In the genomic region with DNA sequence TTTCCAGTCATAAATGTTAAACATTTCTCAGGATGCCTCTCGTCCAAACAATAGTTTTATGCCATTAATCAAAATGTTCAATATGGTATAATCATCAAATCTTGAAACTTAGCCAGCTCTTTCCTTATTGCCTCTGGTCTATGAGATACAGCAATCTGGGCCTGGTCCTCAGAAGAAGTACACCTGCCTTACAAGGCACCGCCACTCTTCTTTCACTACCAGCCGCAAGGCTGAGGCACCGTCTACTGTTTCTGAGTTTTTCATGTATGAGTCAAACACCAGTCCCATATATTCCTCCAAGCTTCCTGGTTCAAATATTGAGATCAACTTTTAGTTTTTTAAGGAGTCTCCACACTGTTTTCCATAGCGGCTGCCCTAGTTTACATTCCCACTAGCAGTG, we compare ENCODE assay signal across 31 cellular contexts.
"Had no signal": no experiment of that assay in that cellular context is flagged by ENCODE, and none has a peak within 500 bp of the region (broad histone marks: within the 10 kb centered on the region; RNA-seq: fewer than 3 reads in every experiment).

No MANE protein-coding gene starts in this region.

- H3K36me3 ChIP-seq: ascending aorta, cardiac muscle cell had no signal

- H3K27me3 ChIP-seq: ascending aorta, cardiac muscle cell had no signal

- H3K4me1 ChIP-seq: ascending aorta had no signal

- H3K9me3 ChIP-seq: ascending aorta had no signal

- H3K4me3 ChIP-seq: ascending aorta, cardiac muscle cell had no signal

- ATAC-seq: activated CD4-positive, alpha-beta T cell treated with anti-CD3 and anti-CD28 coated beads for 36 hours; activated CD8-positive, alpha-beta memory T cell treated with anti-CD3 and anti-CD28 coated beads, Interleukin-2, amount 10 ng/mL, durations not matched to agents 7 days and 5 days; activated CD8-positive, alpha-beta T cell treated with anti-CD3 and anti-CD28 coated beads, Interleukin-2, amount 10 ng/mL, durations not matched to agents 7 days and 5 days; activated naive CD8-positive, alpha-beta T cell treated with anti-CD3 and anti-CD28 coated beads, Interleukin-2, amount 50 U/mL, for 24 hours had no signal

- H3K27ac ChIP-seq: ascending aorta, cardiac muscle cell, VCaP had no signal

- FAIRE-seq: bronchial epithelial cell, TTC549 had no signal

- DNase-seq: activated B cell treated with CpG ODN at 0.5 μM for 24 hours; activated CD4-positive, alpha-beta memory T cell treated with anti-CD3 and anti-CD28 coated beads, Interleukin-2, amount 10 ng/mL, durations not matched to agents 7 days and 5 days; activated CD4-positive, alpha-beta T cell treated with anti-CD3 and anti-CD28 coated beads for 36 hours; activated CD4-positive, alpha-beta T cell treated with anti-CD3 and anti-CD28 coated beads for 48 hours; activated CD4-positive, alpha-beta T cell treated with anti-CD3 and anti-CD28 coated beads, Interleukin-2, amount 10 ng/mL, durations not matched to agents 7 days and 5 days; activated CD4-positive, alpha-beta T cell treated with anti-CD3 and anti-CD28 coated beads, Interleukin-2, amount 50 U/mL, for 48 hours; activated CD4-positive, CD25-positive, alpha-beta regulatory T cell treated with anti-CD3 and anti-CD28 coated beads, Interleukin-2, amount 50 U/mL, for 72 hours; activated CD8-positive, alpha-beta memory T cell treated with anti-CD3 and anti-CD28 coated beads for 24 hours; activated CD8-positive, alpha-beta memory T cell treated with anti-CD3 and anti-CD28 coated beads, Interleukin-2, amount 10 ng/mL, durations not matched to agents 7 days and 5 days; activated CD8-positive, alpha-beta memory T cell treated with anti-CD3 and anti-CD28 coated beads, Interleukin-2, amount 50 U/mL, for 48 hours; activated CD8-positive, alpha-beta T cell treated with anti-CD3 and anti-CD28 coated beads, Interleukin-2, amount 10 ng/mL, durations not matched to agents 7 days and 5 days; activated effector memory CD4-positive, alpha-beta T cell treated with Interleukin-2 at 50 U/mL for 16 hours; activated gamma-delta T cell; activated naive CD4-positive, alpha-beta T cell treated with anti-CD3 and anti-CD28 coated beads, Interleukin-2, amount 10 ng/mL, durations not matched to agents 7 days and 5 days; activated naive CD4-positive, alpha-beta T cell treated with Interleukin-2 at 50 U/mL for 16 hours; activated naive CD8-positive, alpha-beta T cell treated with anti-CD3 and anti-CD28 coated beads, Interleukin-2, amount 10 ng/mL, durations not matched to agents 7 days and 5 days; activated naive CD8-positive, alpha-beta T cell treated with anti-CD3 and anti-CD28 coated beads, Interleukin-2, amount 50 U/mL, for 24 hours; activated T-cell treated with anti-CD3 and anti-CD28 coated beads, Interleukin-2, amount 50 U/mL, for 24 hours; activated T-cell treated with anti-CD3 and anti-CD28 coated beads, Interleukin-2, amount 50 U/mL, for 48 hours; amygdala; anterior cingulate cortex; caudate nucleus; cerebellar nuclear complex; T-helper 1 cell; T-helper 2 cell; T-helper 9 cell had no signal
